17 cellular contexts compared by ENCODE assay signal in the genomic region with DNA sequence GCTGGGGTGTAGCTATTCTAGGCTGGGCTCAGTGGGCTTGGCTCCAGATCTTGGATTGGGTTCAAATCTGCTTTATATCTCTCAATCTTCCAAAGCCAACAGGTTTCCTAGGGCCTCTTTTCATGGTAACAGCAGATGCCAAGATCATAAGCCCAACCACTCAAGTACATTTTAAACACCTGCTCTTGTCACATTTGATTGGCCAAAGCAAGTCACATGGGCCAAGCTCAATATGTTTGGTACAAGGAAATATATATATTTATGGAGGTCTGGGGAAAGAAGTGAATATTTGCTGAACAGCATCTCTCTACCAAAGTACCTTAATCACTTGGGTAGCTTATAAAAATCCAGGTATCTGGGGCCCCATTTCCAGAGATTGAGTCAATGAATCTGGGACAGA.
"Had no signal": no experiment of that assay in that cellular context is flagged by ENCODE, and none has a peak within 500 bp of the region (broad histone marks: within the 10 kb centered on the region; RNA-seq: fewer than 3 reads in every experiment).

No MANE protein-coding gene starts in this region.

- H3K27ac Mint-ChIP-seq: activated CD4-positive, alpha-beta memory T cell treated with anti-CD3 and anti-CD28 coated beads for 36 hours; activated naive CD8-positive, alpha-beta T cell treated with anti-CD3 and anti-CD28 coated beads for 36 hours; mesothelial cell of epicardium had no signal

- H3K36me3 ChIP-seq: ovary had no signal

- ATAC-seq: left cardiac atrium, lower lobe of right lung had no signal

- DNase-seq: activated CD4-positive, alpha-beta memory T cell treated with anti-CD3 and anti-CD28 coated beads for 36 hours; activated CD4-positive, alpha-beta T cell treated with anti-CD3 and anti-CD28 coated beads for 1 hour; activated gamma-delta T cell treated with Interleukin-2 at 50 U/mL for 16 hours; activated naive CD8-positive, alpha-beta T cell treated with anti-CD3 and anti-CD28 coated beads for 36 hours; activated T-cell treated with anti-CD3 and anti-CD28 coated beads, Interleukin-2, amount 50 U/mL, for 48 hours; brain microvascular endothelial cell; dorsolateral prefrontal cortex; left cardiac atrium; lower lobe of right lung; ovary; stimulated activated CD4-positive, alpha-beta T cell treated with anti-CD3 and anti-CD28 coated beads, Interleukin-12 subunit alpha, Interleukin-12 subunit beta, amount 100 ng/mL, for 4 hours; stimulated activated naive CD4-positive, alpha-beta T cell; substantia nigra; transverse colon had no signal

- H3K4me1 Mint-ChIP-seq: activated naive CD8-positive, alpha-beta T cell treated with anti-CD3 and anti-CD28 coated beads for 36 hours; mesothelial cell of epicardium; neural crest cell had no signal

- H3K27me3 Mint-ChIP-seq: activated CD4-positive, alpha-beta memory T cell treated with anti-CD3 and anti-CD28 coated beads for 36 hours; activated naive CD8-positive, alpha-beta T cell treated with anti-CD3 and anti-CD28 coated beads for 36 hours had no signal

- H3K4me3 Mint-ChIP-seq: activated CD4-positive, alpha-beta memory T cell treated with anti-CD3 and anti-CD28 coated beads for 36 hours; activated naive CD8-positive, alpha-beta T cell treated with anti-CD3 and anti-CD28 coated beads for 36 hours; mesothelial cell of epicardium; neural crest cell had no signal

- H3K27me3 ChIP-seq: brain microvascular endothelial cell, dorsolateral prefrontal cortex, esophagus muscularis mucosa, ovary, transverse colon had no signal

- H3K27ac ChIP-seq: brain microvascular endothelial cell, esophagus muscularis mucosa, lower lobe of right lung, ovary, transverse colon had no signal

- H3K4me3 ChIP-seq: dorsolateral prefrontal cortex, esophagus muscularis mucosa, lower lobe of right lung, ovary, transverse colon had no signal

- H3K9me3 ChIP-seq: esophagus muscularis mucosa, lower lobe of right lung, ovary, transverse colon had no signal
